In the genomic region with DNA sequence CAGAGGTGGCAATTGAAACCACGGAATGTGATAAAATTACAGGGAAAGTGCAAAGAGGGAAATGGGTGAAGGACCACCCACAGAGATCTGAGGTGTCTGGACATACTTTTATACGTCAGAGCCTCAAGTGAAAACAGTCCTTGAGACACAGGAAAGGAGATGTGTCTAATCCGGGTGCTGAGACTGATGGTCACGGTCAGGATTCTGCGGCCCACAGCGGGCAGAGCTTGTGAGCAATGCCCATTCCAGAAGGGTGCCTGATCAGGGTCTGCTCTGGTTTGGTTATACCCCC, we compare ENCODE assay signal across 24 cellular contexts. TPM values are rescaled to one million over a fixed set of nuclear protein-coding genes. Genes with fewer than 3 reads are reported as not detected.
A peak's percentile ranks its signal among the peaks of the same experiment; 100 is the strongest.
DNase-seq lines count a peak whose midpoint lies in the region; ATAC-seq, FAIRE-seq and TF ChIP-seq lines count a peak whose summit lies in the region.
"Had no signal": no experiment of that assay in that cellular context is flagged by ENCODE, and none has a peak within 500 bp of the region (broad histone marks: within the 10 kb centered on the region; RNA-seq: fewer than 3 reads in every experiment).

No MANE protein-coding gene starts in this region.

- CTCF ChIA-PET in HEK293 (lab: Yijun Ruan, JAX): interaction anchor here (0.7 to 2.4 kb wide), 2 partner anchors 32 to 60 kb away, joined by 3 to 9 read pairs; no protein-coding TSS in a partner anchor

- POLR2A ChIA-PET in HEK293 (lab: Yijun Ruan, JAX): no interaction called here

- H3K27me3 Mint-ChIP-seq in astrocyte (ENCODE audit: low read depth, unreplicated experiment): no peaks in the 10 kb centered on the region
- H3K27me3 Mint-ChIP-seq: B cell, IgD-negative memory B cell had no signal

- H3K4me3 ChIP-seq in HEK293 (ENCODE audit: low read depth, low read length) (no peak overlapping the region), astrocyte (ENCODE audit: insufficient read depth, low read depth, low read length) (no peak overlapping the region)
- H3K4me3 ChIP-seq: GM12878, PC-9 had no signal

- no peak overlapping the region for H2AFZ ChIP-seq in astrocyte (ENCODE audit: low read depth, low read length)
- H2AFZ ChIP-seq: PC-9 had no signal

- peaks cover 32% of the 10 kb centered on the region for H3K79me2 ChIP-seq in astrocyte (ENCODE audit: insufficient read depth, low read length)

- H3K27ac ChIP-seq in HEK293 (ENCODE audit: extremely low read depth, low read depth, low read length) (no peak overlapping the region), astrocyte (ENCODE audit: low read depth, low read length) (no peak overlapping the region)
- H3K27ac ChIP-seq: PC-9 had no signal

- H3K36me3 ChIP-seq in HEK293 (ENCODE audit: control insufficient read depth in 2 of 2, insufficient read depth in 1 of 2, low read length in 2 of 2): peaks cover 0 to 3% of the 10 kb centered on the region in 2 experiments; a peak in 2 of 3 replicates
- peaks cover 4% of the 10 kb centered on the region for H3K36me3 ChIP-seq in astrocyte (ENCODE audit: insufficient read depth, low read length)

- H3K4me1 ChIP-seq in HEK293 (ENCODE audit: control insufficient read depth, insufficient read depth, low read length) (peaks cover 3% of the 10 kb centered on the region), astrocyte (ENCODE audit: insufficient read depth, low read length) (no peaks in the 10 kb centered on the region)

- H3K9me3 ChIP-seq in HEK293 (ENCODE audit: control insufficient read depth, insufficient read depth, low read depth, low read length): no peaks in the 10 kb centered on the region
- H3K9me3 ChIP-seq in astrocyte (ENCODE audit: insufficient read depth, low read depth, low read length): no peaks in the 10 kb centered on the region

- no peak for FAIRE-seq in astrocyte (lab: Jason Lieb, UNC)
- FAIRE-seq: GM12878, H1 had no signal

- DNase-seq in A172 (ENCODE audit: low spot score): peak; percentile 27
- DNase-seq in astrocyte (ENCODE audit: low read depth): peak; percentile 7
- peak; percentile 18 for DNase-seq in iris pigment epithelial cell (ENCODE audit: low read depth)
- no peak for DNase-seq in NCI-H510A treated with DMSO at 0.1 percent for 48 hours (lab: John Stamatoyannopoulos, UW)
- DNase-seq in activated naive CD4-positive, alpha-beta T cell (lab: John Stamatoyannopoulos, UW): no peak
- DNase-seq in AG20443 (ENCODE audit: low spot score): no peak
- DNase-seq: 8988T, NCI-H1105 treated with DMSO at 0.1 percent for 48 hours, NCI-H1694, NCI-H2081 treated with DMSO at 0.1 percent for 48 hours, NCI-H2171 treated with DMSO at 0.1 percent for 48 hours, NCI-H446, NCI-H526 treated with DMSO at 0.1 percent for 48 hours, PC-9, RPMI8226, SIG-M5, T-helper 1 cell had no signal

- no peak for ATAC-seq in GM18858 (IDR thresholded peaks at IDR 0.05; ENCODE audit: unreplicated experiment)
- ATAC-seq: GM12878 had no signal

- H3K27me3 ChIP-seq in astrocyte (ENCODE audit: insufficient read depth, low read length): no peaks in the 10 kb centered on the region

- TF ChIP-seq CTCF in HEK293 (tag by site-specific recombination; IDR thresholded peaks at IDR 0.05) (no peak), astrocyte (IDR thresholded peaks at IDR 0.05; ENCODE audit: insufficient read depth, low read depth, low read length) (no peak)

- no peak overlapping the region for H3K4me2 ChIP-seq in astrocyte (ENCODE audit: low read length)
- H3K4me2 ChIP-seq: PC-9 had no signal

- H3K9ac ChIP-seq in astrocyte (ENCODE audit: low read length): no peak overlapping the region

- peaks cover 16% of the 10 kb centered on the region for H3K4me1 Mint-ChIP-seq in astrocyte (ENCODE audit: low read depth, unreplicated experiment)
- H3K4me1 Mint-ChIP-seq: B cell had no signal

- H4K20me1 ChIP-seq in astrocyte (ENCODE audit: insufficient read depth, low read length): peaks cover 35% of the 10 kb centered on the region

- peaks cover 4% of the 10 kb centered on the region for H3K36me3 Mint-ChIP-seq in astrocyte (ENCODE audit: low read depth, unreplicated experiment)

- peak overlapping the region; percentile 7 for H3K27ac Mint-ChIP-seq in astrocyte (ENCODE audit: unreplicated experiment)
- H3K27ac Mint-ChIP-seq: B cell, IgD-negative memory B cell had no signal

- no peak overlapping the region for H3K4me3 Mint-ChIP-seq in astrocyte (ENCODE audit: unreplicated experiment)
- H3K4me3 Mint-ChIP-seq: B cell, CD14-positive monocyte, IgD-negative memory B cell had no signal

- no peaks in the 10 kb centered on the region for H3K9me3 Mint-ChIP-seq in astrocyte (ENCODE audit: unreplicated experiment)

TF ChIP-seq in HEK293, 187 proteins besides CTCF, POLR2A, EP300 and RAD21 (continues in another document):
- TF ChIP-seq KLF1 (tag by site-specific recombination; IDR thresholded peaks at IDR 0.05) (no peak), ZSCAN23 (tag by site-specific recombination; IDR thresholded peaks at IDR 0.05) (no peak), ZNF580 (tag by site-specific recombination; IDR thresholded peaks at IDR 0.05) (no peak), ZNF747 (tag by site-specific recombination; IDR thresholded peaks at IDR 0.05) (no peak), ZNF350 (tag by site-specific recombination; IDR thresholded peaks at IDR 0.05) (no peak), ZNF639 (tag by site-specific recombination; IDR thresholded peaks at IDR 0.05) (no peak), ZNF169 (tag by site-specific recombination; IDR thresholded peaks at IDR 0.05) (no peak), ZNF37A (tag by site-specific recombination; IDR thresholded peaks at IDR 0.05) (no peak), ZEB2 (tag by site-specific recombination; IDR thresholded peaks at IDR 0.05) (no peak), SP7 (tag by site-specific recombination; IDR thresholded peaks at IDR 0.05) (peak; percentile 69; the same call in 1 of the 2 replicates), ZBTB49 (tag by site-specific recombination; IDR thresholded peaks at IDR 0.05; ENCODE audit: low read depth) (no peak), GLIS1 (tag by site-specific recombination; IDR thresholded peaks at IDR 0.05) (peak; percentile 81)
- TF ChIP-seq, protein P1, sequence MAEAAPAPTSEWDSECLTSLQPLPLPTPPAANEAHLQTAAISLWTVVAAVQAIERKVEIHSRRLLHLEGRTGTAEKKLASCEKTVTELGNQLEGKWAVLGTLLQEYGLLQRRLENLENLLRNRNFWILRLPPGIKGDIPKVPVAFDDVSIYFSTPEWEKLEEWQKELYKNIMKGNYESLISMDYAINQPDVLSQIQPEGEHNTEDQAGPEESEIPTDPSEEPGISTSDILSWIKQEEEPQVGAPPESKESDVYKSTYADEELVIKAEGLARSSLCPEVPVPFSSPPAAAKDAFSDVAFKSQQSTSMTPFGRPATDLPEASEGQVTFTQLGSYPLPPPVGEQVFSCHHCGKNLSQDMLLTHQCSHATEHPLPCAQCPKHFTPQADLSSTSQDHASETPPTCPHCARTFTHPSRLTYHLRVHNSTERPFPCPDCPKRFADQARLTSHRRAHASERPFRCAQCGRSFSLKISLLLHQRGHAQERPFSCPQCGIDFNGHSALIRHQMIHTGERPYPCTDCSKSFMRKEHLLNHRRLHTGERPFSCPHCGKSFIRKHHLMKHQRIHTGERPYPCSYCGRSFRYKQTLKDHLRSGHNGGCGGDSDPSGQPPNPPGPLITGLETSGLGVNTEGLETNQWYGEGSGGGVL (tag by site-specific recombination; IDR thresholded peaks at IDR 0.05): no peak

RNA-seq across cellular contexts. Expression of gene LYRM4, which starts 13.9 kb away (rescaled TPM):
- 26.1 and 35.0 TPM in 2 replicates for total RNA-seq in A172 (2014; rRNA removed; shearing (Covaris generic))
- total RNA-seq in astrocyte: 29.9 and 39.1 TPM in 2 replicates

RNA-seq across cellular contexts. Expression of gene FARS2, which starts 14.5 kb away (rescaled TPM):
- total RNA-seq in A172 (2014; rRNA removed; shearing (Covaris generic)): 12.5 and 23.5 TPM in 2 replicates
- 13.3 and 13.6 TPM in 2 replicates for total RNA-seq in astrocyte

Comparison
In these comparisons a context has a peak if more than half of its experiments do, and no peak if none do; other contexts are left out.
1. DNase-seq: peak in A172 (single experiment), astrocyte (single experiment) and iris pigment epithelial cell (single experiment); none in NCI-H510A treated with DMSO at 0.1 percent for 48 hours (single experiment), activated naive CD4-positive, alpha-beta T cell (0 of 4) and AG20443 (single experiment).